In the genomic region with DNA sequence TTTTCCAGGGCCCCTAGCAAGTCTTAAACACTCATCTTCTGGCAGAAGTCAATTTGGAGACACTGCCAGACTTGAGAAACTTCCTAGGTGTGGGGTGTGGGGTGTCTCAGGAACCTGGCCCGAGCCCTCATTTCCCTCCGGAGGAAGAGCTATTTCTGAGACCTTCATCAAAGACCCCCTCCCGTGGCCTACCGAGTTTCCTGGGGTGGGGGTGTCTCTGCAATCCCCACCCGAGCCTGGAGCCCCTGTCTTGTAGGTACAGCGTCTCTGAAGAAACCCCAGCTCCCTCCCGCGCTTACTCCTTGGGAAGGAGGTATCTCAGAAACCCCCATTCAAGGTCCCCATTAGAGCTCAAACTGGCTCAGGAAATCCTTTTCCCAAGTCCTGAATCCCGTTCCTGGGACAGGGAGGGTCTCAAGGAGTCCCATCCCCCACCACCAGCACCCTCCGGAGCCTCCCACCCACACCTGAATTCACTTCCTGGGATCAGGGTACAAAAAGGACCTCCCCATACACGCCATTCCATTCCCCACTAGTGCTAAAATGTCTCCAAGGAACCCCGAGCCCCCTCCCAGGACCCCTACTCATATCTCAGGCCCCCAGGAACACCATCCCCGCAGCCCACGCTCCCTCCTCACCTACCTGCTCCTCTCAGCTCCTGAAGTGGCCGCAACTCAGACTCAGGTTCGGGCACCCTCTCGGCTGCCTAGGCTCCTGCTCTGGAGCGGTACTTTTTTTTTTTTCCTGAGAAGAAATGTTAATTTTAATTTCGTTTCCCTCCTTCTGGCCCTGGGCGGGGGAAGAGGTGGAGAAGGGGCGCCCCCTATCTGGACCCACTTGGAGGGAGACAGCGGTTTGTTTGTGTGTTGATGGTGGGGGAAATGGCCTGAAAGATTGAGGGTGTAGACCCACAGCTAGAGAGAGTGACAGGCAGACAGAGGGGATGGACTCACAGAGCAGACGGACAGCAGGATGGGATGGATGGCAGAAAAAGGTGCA, we compare ENCODE assay signal across 9 cellular contexts. TPM values are rescaled to one million over a fixed set of nuclear protein-coding genes. Genes with fewer than 3 reads are reported as not detected.
A peak's percentile ranks its signal among the peaks of the same experiment; 100 is the strongest.
DNase-seq lines count a peak whose midpoint lies in the region; ATAC-seq, FAIRE-seq and TF ChIP-seq lines count a peak whose summit lies in the region.
"Had no signal": no experiment of that assay in that cellular context is flagged by ENCODE, and none has a peak within 500 bp of the region (broad histone marks: within the 10 kb centered on the region; RNA-seq: fewer than 3 reads in every experiment).

No MANE protein-coding gene starts in this region.

- peak overlapping the region; percentile 82 for H3K4me2 ChIP-seq in Loucy (ENCODE audit: low read depth, low read length, poor library complexity, severe bottlenecking)

- peak overlapping the region; percentile 91 for H3K9ac ChIP-seq in Loucy (ENCODE audit: low read depth, low read length, poor library complexity, severe bottlenecking)
- no peak overlapping the region for H3K9ac ChIP-seq in kidney (ENCODE audit: low read length in 2 of 2)
- H3K9ac ChIP-seq: parathyroid adenoma had no signal

- TF ChIP-seq EP300 in stomach (IDR thresholded peaks at IDR 0.05), result no peak

- no peaks in the 10 kb centered on the region for H3K9me2 ChIP-seq in Loucy (replicated peaks; ENCODE audit: low read depth, low read length)

- ATAC-seq in GM21390 (IDR thresholded peaks at IDR 0.05; ENCODE audit: unreplicated experiment), result no peak

- H3K4me3 ChIP-seq in GM12864 (ENCODE audit: low read depth, low read length), result peak overlapping the region; percentile 83
- H3K4me3 ChIP-seq in Loucy (ENCODE audit: low read length, poor library complexity, severe bottlenecking), result peak overlapping the region; percentile 95
- peak overlapping the region in 1 of 2 donors; percentile 17 for H3K4me3 ChIP-seq in kidney (ENCODE audit: low read length in 2 of 2)
- H3K4me3 ChIP-seq in stomach, result peak overlapping the region; percentile 29 to 44 (median 32)

- H2AFZ ChIP-seq in Loucy (ENCODE audit: low read length), result peak overlapping the region; percentile 97
- H2AFZ ChIP-seq: parathyroid adenoma had no signal

- no peak for FAIRE-seq in kidney (lab: Jason Lieb, UNC)

- H3K9me3 ChIP-seq in Loucy (ENCODE audit: insufficient read depth, low read depth, low read length) (no peaks in the 10 kb centered on the region), kidney (ENCODE audit: control insufficient read depth in 1 of 2, low read length in 2 of 2) (no peaks in the 10 kb centered on the region), stomach (no peaks in the 10 kb centered on the region)

- H3K27ac Mint-ChIP-seq in activated T-helper 2 cell treated with anti-CD3 and anti-CD28 coated beads, Interferon-gamma antibody, Interleukin-2, Interleukin-4, amounts not matched to agents 10 μg/mL and 5 μg/mL and 100 μg/mL, durations not matched to agents 14 hours and 24 hours and 36 hours, result peak overlapping the region; percentile 93

- peaks cover 41% of the 10 kb centered on the region for H3K36me3 Mint-ChIP-seq in activated T-helper 2 cell treated with anti-CD3 and anti-CD28 coated beads, Interferon-gamma antibody, Interleukin-2, Interleukin-4, amounts not matched to agents 10 μg/mL and 5 μg/mL and 100 μg/mL, durations not matched to agents 14 hours and 24 hours and 36 hours (ENCODE audit: low read depth)

- no peaks in the 10 kb centered on the region for H4K20me1 ChIP-seq in Loucy (ENCODE audit: insufficient read depth, low read length, poor library complexity, severe bottlenecking)

- H3K4me1 Mint-ChIP-seq in activated T-helper 2 cell treated with anti-CD3 and anti-CD28 coated beads, Interferon-gamma antibody, Interleukin-2, Interleukin-4, amounts not matched to agents 10 μg/mL and 5 μg/mL and 100 μg/mL, durations not matched to agents 14 hours and 24 hours and 36 hours (ENCODE audit: low read depth), result peaks cover 28% of the 10 kb centered on the region

- no peak for DNase-seq in GM12864 (ENCODE audit: low read depth)
- peak; percentile 19 for DNase-seq in activated T-helper 2 cell treated with anti-CD3 and anti-CD28 coated beads, Interferon-gamma antibody, Interleukin-2, Interleukin-4, amounts not matched to agents 10 μg/mL and 5 μg/mL and 100 μg/mL, durations not matched to agents 14 hours and 24 hours and 36 hours (ENCODE audit: low spot score)
- peak; percentile 44 for DNase-seq in kidney
- DNase-seq in stomach, result no peak
- no peak for DNase-seq in NCI-H526 treated with DMSO at 0.1 percent for 48 hours (lab: John Stamatoyannopoulos, UW)
- no peak for DNase-seq in NCI-H1105 (lab: John Stamatoyannopoulos, UW)

- H3K4me1 ChIP-seq in Loucy (ENCODE audit: insufficient read depth, low read length, poor library complexity, severe bottlenecking), result peaks cover 9% of the 10 kb centered on the region
- H3K4me1 ChIP-seq in kidney (ENCODE audit: control insufficient read depth in 1 of 2, insufficient read depth in 1 of 2, low read depth in 1 of 2, low read length in 2 of 2), result no peaks in the 10 kb centered on the region
- H3K4me1 ChIP-seq in stomach, result peaks cover 0 to 8% (median 4%) of the 10 kb centered on the region in 4 donors
- H3K4me1 ChIP-seq: parathyroid adenoma had no signal

- WGBS in stomach, 5 donors, result 39 to 59% (median 54%) methylated on average over 19 to 23 of the region's 23 CpGs

- no peaks in the 10 kb centered on the region for H3K27me3 ChIP-seq in Loucy (ENCODE audit: insufficient read depth, low read length, poor library complexity, severe bottlenecking)
- no peaks in the 10 kb centered on the region for H3K27me3 ChIP-seq in stomach

- intact Hi-C loops in activated T-helper 2 cell treated with anti-CD3 and anti-CD28 coated beads, Interferon-gamma antibody, Interleukin-2, Interleukin-4, amounts not matched to agents 10 μg/mL and 5 μg/mL and 100 μg/mL, durations not matched to agents 14 hours and 24 hours and 36 hours (cut with micrococcal nuclease), result no loop called here
- intact Hi-C loops in kidney (cut with DNase I), result no loop called here
- intact Hi-C loops in stomach (cut with DNase I; ENCODE audit: low total_unique reads), result no loop called here

- H3K9me3 Mint-ChIP-seq in activated T-helper 2 cell treated with anti-CD3 and anti-CD28 coated beads, Interferon-gamma antibody, Interleukin-2, Interleukin-4, amounts not matched to agents 10 μg/mL and 5 μg/mL and 100 μg/mL, durations not matched to agents 14 hours and 24 hours and 36 hours, result no peaks in the 10 kb centered on the region

- H3K79me2 ChIP-seq in Loucy (ENCODE audit: insufficient read depth, low read length), result no peaks in the 10 kb centered on the region; the same call in none of the 2 replicates
- H3K79me2 ChIP-seq: parathyroid adenoma had no signal

- H3K36me3 ChIP-seq in Loucy (ENCODE audit: insufficient read depth, low read length), result no peaks in the 10 kb centered on the region
- H3K36me3 ChIP-seq in kidney (ENCODE audit: control insufficient read depth in 1 of 2, insufficient read depth in 2 of 2, low read length in 2 of 2), result no peaks in the 10 kb centered on the region
- no peaks in the 10 kb centered on the region for H3K36me3 ChIP-seq in stomach

- TF ChIP-seq POLR2A in stomach (IDR thresholded peaks at IDR 0.05), result no peak

- TF ChIP-seq CTCF in GM12864 (IDR thresholded peaks at IDR 0.05; ENCODE audit: low read depth, low read length, missing control alignments) (peak; percentile 36), Loucy (conservative IDR thresholded peaks at IDR 0.05; ENCODE audit: low read length) (peak; percentile 61), kidney (IDR thresholded peaks at IDR 0.05; ENCODE audit: borderline replicate concordance, extremely low read depth, insufficient read depth) (no peak), stomach (IDR thresholded peaks at IDR 0.05) (no peak)

- H3K4me3 Mint-ChIP-seq in activated T-helper 2 cell treated with anti-CD3 and anti-CD28 coated beads, Interferon-gamma antibody, Interleukin-2, Interleukin-4, amounts not matched to agents 10 μg/mL and 5 μg/mL and 100 μg/mL, durations not matched to agents 14 hours and 24 hours and 36 hours (ENCODE audit: low read depth), result peak overlapping the region; percentile 93

- H3K27me3 Mint-ChIP-seq in activated T-helper 2 cell treated with anti-CD3 and anti-CD28 coated beads, Interferon-gamma antibody, Interleukin-2, Interleukin-4, amounts not matched to agents 10 μg/mL and 5 μg/mL and 100 μg/mL, durations not matched to agents 14 hours and 24 hours and 36 hours (ENCODE audit: low read depth), result no peaks in the 10 kb centered on the region

- no peaks in the 10 kb centered on the region for H3F3A ChIP-seq in Loucy (ENCODE audit: low read depth)

- no peak overlapping the region for H3K27ac ChIP-seq in kidney (ENCODE audit: low read depth in 2 of 2, low read length in 2 of 2)
- H3K27ac ChIP-seq in stomach, result no peak overlapping the region
- H3K27ac ChIP-seq: parathyroid adenoma had no signal

RNA-seq across cellular contexts. Expression of a gene that starts 1.1 kb away (rescaled TPM):
- 146 and 147 TPM in 2 replicates for total RNA-seq in activated T-helper 2 cell treated with anti-CD3 and anti-CD28 coated beads, Interferon-gamma antibody, Interleukin-2, Interleukin-4, amounts not matched to agents 10 μg/mL and 5 μg/mL and 100 μg/mL, durations not matched to agents 14 hours and 24 hours and 36 hours
- total RNA-seq in kidney (8.3 TPM), stomach (10 to 100 TPM in 2 of 5 donors, 1 to 10 TPM in 3; 4.1 to 32.9 (median 6.7) TPM)
- polyA plus RNA-seq in kidney (ENCODE audit: insufficient read depth, low read depth, low replicate concordance) (2.9 TPM), stomach (10 to 100 TPM; 19.9 to 45.8 (median 21.1) TPM)

RNA-seq across cellular contexts. Expression of a gene that starts 7.0 kb away (rescaled TPM):
- 84.6 and 89.8 TPM in 2 replicates for total RNA-seq in activated T-helper 2 cell treated with anti-CD3 and anti-CD28 coated beads, Interferon-gamma antibody, Interleukin-2, Interleukin-4, amounts not matched to agents 10 μg/mL and 5 μg/mL and 100 μg/mL, durations not matched to agents 14 hours and 24 hours and 36 hours
- 33.9 TPM for total RNA-seq in kidney
- polyA plus RNA-seq in kidney (ENCODE audit: insufficient read depth, low read depth, low replicate concordance), result 30.6 TPM
- total RNA-seq in stomach, result 10 to 100 TPM; 19.6 to 92.8 (median 55.3) TPM
- 10 to 100 TPM; 33.9 to 40.3 (median 37.7) TPM for polyA plus RNA-seq in stomach

RNA-seq across cellular contexts. Expression of a gene that starts 39.8 kb away (rescaled TPM):
- 16.5 and 17.7 TPM in 2 replicates for total RNA-seq in activated T-helper 2 cell treated with anti-CD3 and anti-CD28 coated beads, Interferon-gamma antibody, Interleukin-2, Interleukin-4, amounts not matched to agents 10 μg/mL and 5 μg/mL and 100 μg/mL, durations not matched to agents 14 hours and 24 hours and 36 hours
- 8.9 TPM for total RNA-seq in kidney
- 11.7 TPM for polyA plus RNA-seq in kidney (ENCODE audit: insufficient read depth, low read depth, low replicate concordance)
- total RNA-seq in stomach, result 10 to 100 TPM in 3 of 5 donors, 1 to 10 TPM in 2; 1.8 to 27.4 (median 16.2) TPM
- 10 to 100 TPM in 1 of 3 donors, 1 to 10 TPM in 2; 4.7 to 11.9 (median 6.7) TPM for polyA plus RNA-seq in stomach

RNA-seq across cellular contexts. Expression of a gene that starts 52.6 kb away (rescaled TPM):
- 209 and 212 TPM in 2 replicates for total RNA-seq in activated T-helper 2 cell treated with anti-CD3 and anti-CD28 coated beads, Interferon-gamma antibody, Interleukin-2, Interleukin-4, amounts not matched to agents 10 μg/mL and 5 μg/mL and 100 μg/mL, durations not matched to agents 14 hours and 24 hours and 36 hours
- total RNA-seq in kidney (33.8 TPM), stomach (100 to 1,000 TPM in 1 of 5 donors, 10 to 100 TPM in 3, 1 to 10 TPM in 1; 5.8 to 208 (median 46.4) TPM)
- polyA plus RNA-seq in kidney (ENCODE audit: insufficient read depth, low read depth, low replicate concordance) (164 TPM), stomach (100 to 1,000 TPM in 1 of 3 donors, 10 to 100 TPM in 2; 28.9 to 112 (median 74.8) TPM)

RNA-seq across cellular contexts. Expression of a gene that starts 57.2 kb away (rescaled TPM):
- not detected in 2 replicates for total RNA-seq in activated T-helper 2 cell treated with anti-CD3 and anti-CD28 coated beads, Interferon-gamma antibody, Interleukin-2, Interleukin-4, amounts not matched to agents 10 μg/mL and 5 μg/mL and 100 μg/mL, durations not matched to agents 14 hours and 24 hours and 36 hours
- total RNA-seq in kidney (not detected), stomach (not detected)
- polyA plus RNA-seq in kidney (ENCODE audit: insufficient read depth, low read depth, low replicate concordance) (not detected), stomach (not detected)

Comparison
In these comparisons a context has a peak if more than half of its experiments do, and no peak if none do; other contexts are left out.
1. DNase-seq: peak in activated T-helper 2 cell treated with anti-CD3 and anti-CD28 coated beads, Interferon-gamma antibody, Interleukin-2, Interleukin-4, amounts not matched to agents 10 μg/mL and 5 μg/mL and 100 μg/mL, durations not matched to agents 14 hours and 24 hours and 36 hours (single experiment) and kidney (single experiment); none in GM12864 (single experiment), stomach (single experiment), NCI-H526 treated with DMSO at 0.1 percent for 48 hours (single experiment) and NCI-H1105 (single experiment).
2. CTCF ChIP-seq: peak in GM12864 (single experiment) and Loucy (single experiment); none in kidney (single experiment) and stomach (0 of 7).